10 cellular contexts compared by ENCODE assay signal in the genomic region with DNA sequence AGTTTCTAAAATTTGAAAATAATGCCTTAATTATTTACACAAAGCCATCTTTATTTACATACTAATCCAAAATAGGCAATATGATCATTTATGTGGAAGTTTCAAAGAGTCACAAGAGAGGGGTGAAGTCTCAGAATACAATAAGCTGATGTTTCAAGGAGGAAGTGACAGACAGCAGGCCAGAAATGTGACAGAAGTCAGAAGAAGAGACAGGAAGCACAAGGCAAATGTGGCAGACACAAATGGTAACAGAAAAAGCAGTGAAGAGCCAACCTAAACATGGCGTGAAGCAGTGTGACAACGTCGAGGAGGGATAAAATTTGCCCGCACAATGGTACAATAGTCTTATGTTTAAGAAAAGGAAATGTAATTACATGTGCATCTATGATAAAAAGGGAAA. TPM values are rescaled to one million over a fixed set of nuclear protein-coding genes. Genes with fewer than 3 reads are reported as not detected.
DNase-seq lines count a peak whose midpoint lies in the region; ATAC-seq and TF ChIP-seq lines count a peak whose summit lies in the region.
"Had no signal": no experiment of that assay in that cellular context is flagged by ENCODE, and none has a peak within 500 bp of the region (broad histone marks: within the 10 kb centered on the region; RNA-seq: fewer than 3 reads in every experiment).

No MANE protein-coding gene starts in this region.

- DNase-seq in dermis microvascular lymphatic vessel endothelial cell (ENCODE audit: low read depth in 2 of 2) (peak; percentile 25 to 30), ovary (no peak), NCI-H2227 (lab: John Stamatoyannopoulos, UW; ENCODE audit: unreplicated experiment) (no peak), NCI-H146 (lab: John Stamatoyannopoulos, UW) (no peak)
- no peak for DNase-seq in stimulated activated CD8-positive, alpha-beta memory T cell treated with anti-CD3 and anti-CD28 coated beads, Interleukin-4, amount 100 ng/mL, for 48 hours
- DNase-seq: mammary epithelial cell, thyroid gland had no signal

- no peaks in the 10 kb centered on the region for H3K27me3 ChIP-seq in ovary
- H3K27me3 ChIP-seq: thyroid gland had no signal

- no peak overlapping the region for H3K4me3 ChIP-seq in ovary
- H3K4me3 ChIP-seq: thyroid gland had no signal

- ATAC-seq in GM18502 (IDR thresholded peaks at IDR 0.05; ENCODE audit: poor library complexity, unreplicated experiment) (peak; percentile 83), GM21360 (IDR thresholded peaks at IDR 0.05; ENCODE audit: unreplicated experiment) (peak; percentile 64), HG03159 (IDR thresholded peaks at IDR 0.05; ENCODE audit: unreplicated experiment) (peak; percentile 72)

- intact Hi-C loops in ovary (cut with DNase I): no loop called here

- H3K36me3 ChIP-seq in ovary: no peaks in the 10 kb centered on the region

- no peak for TF ChIP-seq CTCF in ovary (IDR thresholded peaks at IDR 0.05)

- H3K4me1 ChIP-seq in ovary (ENCODE audit: insufficient read depth): peaks cover 2% of the 10 kb centered on the region
- H3K4me1 ChIP-seq: thyroid gland had no signal

- TF ChIP-seq EP300 in ovary (IDR thresholded peaks at IDR 0.05): no peak

- no peaks in the 10 kb centered on the region for H3K9me3 ChIP-seq in ovary
- H3K9me3 ChIP-seq: thyroid gland had no signal

- 85 to 92% (median 91%) methylated on average over 4 of the region's 4 CpGs for WGBS in ovary, 3 donors

- no peak overlapping the region for H3K27ac ChIP-seq in ovary
- H3K27ac ChIP-seq: thyroid gland had no signal

- TF ChIP-seq POLR2A in ovary (IDR thresholded peaks at IDR 0.05): no peak

RNA-seq across cellular contexts. Expression of a gene that starts 59.8 kb away (rescaled TPM):
- total RNA-seq in dermis microvascular lymphatic vessel endothelial cell: 10.1 and 11.1 TPM in 2 replicates
- 10 to 100 TPM; 25.1 to 52.1 (median 31.1) TPM for total RNA-seq in ovary
- 10 to 100 TPM in 1 of 2 donors, 1 to 10 TPM in 1; 9.1 to 10.4 TPM for polyA plus RNA-seq in ovary

Comparison
In these comparisons a context has a peak if more than half of its experiments do, and no peak if none do; other contexts are left out.
1. DNase-seq: peak in dermis microvascular lymphatic vessel endothelial cell (2 of 2); none in stimulated activated CD8-positive, alpha-beta memory T cell treated with anti-CD3 and anti-CD28 coated beads, Interleukin-4, amount 100 ng/mL, for 48 hours (single experiment), ovary (0 of 5), NCI-H2227 (single experiment) and NCI-H146 (single experiment).
2. Peak in every context shown above with its lines, with median percentiles within 50 percentile points of each other: ATAC-seq.